8 cellular contexts compared by ENCODE assay signal in genomic region chr2:202871161-202872141, GRCh38. TPM values are rescaled to one million over a fixed set of nuclear protein-coding genes. Genes with fewer than 3 reads are reported as not detected.
DNase-seq lines count a peak whose midpoint lies in the region; ATAC-seq and TF ChIP-seq lines count a peak whose summit lies in the region.

Gene ICA1L, minus strand, starts transcription at chr2:202871766. Its CDS starts 42,757 bp downstream, at chr2:202829009.

- ATAC-seq in HG02623 (IDR thresholded peaks at IDR 0.05; ENCODE audit: unreplicated experiment) = peak; percentile 75
- peak; percentile 92 for ATAC-seq in sciatic nerve

- peak; percentile 5 for TF ChIP-seq CTCF in GM13977 (IDR thresholded peaks at IDR 0.05; ENCODE audit: extremely low read depth, insufficient read depth, missing control alignments)
- TF ChIP-seq CTCF in astrocyte of the cerebellum (IDR thresholded peaks at IDR 0.05; ENCODE audit: low read depth, low read length, missing control alignments) = no peak

- in situ Hi-C loops in GM13977 (cut with MboI; ENCODE audit: low pct_unique_long_range_greater_than_20kb, low sequenced_read_pairs, unreplicated experiment) = loop anchor here (25.0 kb wide), 1 partner anchor 284 kb away; no protein-coding TSS in a partner anchor
- in situ Hi-C loops in astrocyte of the cerebellum (cut with HindIII; ENCODE audit: low sequenced_read_pairs) = no loop called here

- H3K4me3 ChIP-seq in astrocyte of the cerebellum (ENCODE audit: low read depth, low read length) = peak within 1 kb of the TSS; percentile 66

- DNase-seq in GM13977 (ENCODE audit: low spot score) (peak; percentile 76), NCI-H1105 treated with DMSO at 0.1 percent for 48 hours (lab: John Stamatoyannopoulos, UW) (peak; percentile 75), T1000 (lab: John Stamatoyannopoulos, UW) (peak; percentile 68), astrocyte of the cerebellum (ENCODE audit: low read depth) (no peak), hippocampal formation (lab: John Stamatoyannopoulos, UW) (peak; percentile 45 to 57), sciatic nerve (ENCODE audit: low spot score) (peak; percentile 81), DMS114 treated with DMSO at 0.1 percent for 48 hours (lab: John Stamatoyannopoulos, UW; ENCODE audit: unreplicated experiment) (no peak)

- intact Hi-C loops in sciatic nerve (cut with DNase I) = no loop called here

RNA-seq across cellular contexts. Expression of gene ICA1L, which starts in this region (rescaled TPM):
- total RNA-seq in sciatic nerve = 18.4 TPM

Comparison
In these comparisons a context has a peak if more than half of its experiments do, and no peak if none do; other contexts are left out.
1. DNase-seq: peak in GM13977 (single experiment), NCI-H1105 treated with DMSO at 0.1 percent for 48 hours (single experiment), T1000 (single experiment), hippocampal formation (2 of 2) and sciatic nerve (single experiment); none in astrocyte of the cerebellum (single experiment) and DMS114 treated with DMSO at 0.1 percent for 48 hours (single experiment).